ENCODE assay signal across 19 cellular contexts in the genomic region with DNA sequence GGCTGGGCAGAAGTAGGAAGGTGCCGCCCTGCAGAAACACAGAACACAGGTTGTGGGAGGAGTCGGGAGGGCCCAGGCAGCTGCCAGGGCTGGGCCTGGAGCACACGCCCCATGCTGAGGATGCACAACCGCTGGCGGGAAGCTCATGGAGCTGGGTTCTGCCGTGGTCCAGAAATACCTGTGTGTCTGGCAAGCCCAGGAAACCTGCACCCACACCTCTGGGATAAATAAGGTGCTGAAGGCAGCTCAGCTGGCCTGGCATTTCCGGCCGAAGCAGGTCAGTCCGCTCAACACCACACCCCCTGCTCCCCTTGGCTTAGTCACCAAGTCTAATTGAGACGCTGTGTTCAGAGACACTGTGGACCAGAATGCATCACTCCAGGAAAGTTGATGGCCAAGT. TPM values are rescaled to one million over a fixed set of nuclear protein-coding genes. Genes with fewer than 3 reads are reported as not detected.
DNase-seq lines count a peak whose midpoint lies in the region; ATAC-seq and TF ChIP-seq lines count a peak whose summit lies in the region.
"Had no signal": no experiment of that assay in that cellular context is flagged by ENCODE, and none has a peak within 500 bp of the region (broad histone marks: within the 10 kb centered on the region; RNA-seq: fewer than 3 reads in every experiment).

No MANE protein-coding gene starts in this region.

- no peaks in the 10 kb centered on the region for H3K9me3 ChIP-seq in PC-9 (ENCODE audit: insufficient read depth, low read depth)
- no peaks in the 10 kb centered on the region for H3K9me3 ChIP-seq in naive thymus-derived CD4-positive, alpha-beta T cell (ENCODE audit: control insufficient read depth in 2 of 3, low read length in 3 of 3)

- H3K4me2 ChIP-seq in PC-9 = peak overlapping the region; percentile 70

- no peak overlapping the region for H3K4me3 Mint-ChIP-seq in naive thymus-derived CD4-positive, alpha-beta T cell
- H3K4me3 Mint-ChIP-seq in activated naive CD4-positive, alpha-beta T cell treated with anti-CD3 and anti-CD28 coated beads for 36 hours = no peak overlapping the region
- H3K4me3 Mint-ChIP-seq: activated CD4-positive, alpha-beta T cell treated with anti-CD3 and anti-CD28 coated beads, Interleukin-2, amount 10 ng/mL, durations not matched to agents 7 days and 5 days; activated naive CD8-positive, alpha-beta T cell treated with anti-CD3 and anti-CD28 coated beads for 36 hours; natural killer cell treated with Interleukin-12 subunit alpha and Interleukin-12 subunit beta and Interleukin-15 and Interleukin-18, amount 100 ng/mL, for 72 hours had no signal

- peaks cover 0 to 4% (median 0%) of the 10 kb centered on the region in 5 donors for H3K36me3 Mint-ChIP-seq in naive thymus-derived CD4-positive, alpha-beta T cell
- no peaks in the 10 kb centered on the region for H3K36me3 Mint-ChIP-seq in activated naive CD4-positive, alpha-beta T cell treated with anti-CD3 and anti-CD28 coated beads for 36 hours (ENCODE audit: low read depth)
- H3K36me3 Mint-ChIP-seq: activated naive CD8-positive, alpha-beta T cell treated with anti-CD3 and anti-CD28 coated beads for 36 hours; natural killer cell treated with Interleukin-12 subunit alpha and Interleukin-12 subunit beta and Interleukin-15 and Interleukin-18, amount 100 ng/mL, for 72 hours had no signal

- H3K4me1 ChIP-seq in PC-9 (replicated peaks; ENCODE audit: insufficient read depth) (peaks cover 31% of the 10 kb centered on the region), foreskin keratinocyte (peaks cover 37% of the 10 kb centered on the region)
- H3K4me1 ChIP-seq in naive thymus-derived CD4-positive, alpha-beta T cell (ENCODE audit: control insufficient read depth in 2 of 2, insufficient read depth in 2 of 2, low read length in 2 of 2) = peaks cover 0 to 15% of the 10 kb centered on the region in 2 donors

- no peak overlapping the region for H2AFZ ChIP-seq in PC-9

- H3K4me3 ChIP-seq in PC-9 = peak overlapping the region; percentile 9; the same call in 1 of the 2 replicates
- no peak overlapping the region for H3K4me3 ChIP-seq in naive thymus-derived CD4-positive, alpha-beta T cell (ENCODE audit: low read length)
- H3K4me3 ChIP-seq: lung had no signal

- CTCF ChIA-PET in PC-9 (lab: Charles Lee) = interaction anchor here (0.5 to 1.8 kb wide), 5 partner anchors 14 to 77 kb away, joined by 3 to 16 read pairs (median 7); a partner anchor contains a TSS
- CTCF ChIA-PET in naive thymus-derived CD4-positive, alpha-beta T cell (lab: Charles Lee) = interaction anchor here (0.8 kb wide), 1 partner anchor 15 kb away, joined by 3 read pairs; no protein-coding TSS in a partner anchor
- CTCF ChIA-PET in activated naive CD4-positive, alpha-beta T cell treated with anti-CD3 and anti-CD28 coated beads for 36 hours (lab: Charles Lee) = interaction anchor here (1.1 to 2.3 kb wide), 3 partner anchors 9 to 93 kb away, joined by 4 to 19 read pairs (median 5); no protein-coding TSS in a partner anchor

- H3K27me3 ChIP-seq in PC-9 (ENCODE audit: insufficient read depth, low read depth) (no peaks in the 10 kb centered on the region), foreskin keratinocyte (no peaks in the 10 kb centered on the region)
- no peaks in the 10 kb centered on the region for H3K27me3 ChIP-seq in naive thymus-derived CD4-positive, alpha-beta T cell (ENCODE audit: control insufficient read depth in 2 of 2, insufficient read depth in 2 of 2, low read length in 2 of 2)
- H3K27me3 ChIP-seq: brain microvascular endothelial cell had no signal

- POLR2A ChIA-PET in PC-9 (lab: Charles Lee; ENCODE audit: unreplicated experiment) = interaction anchor here (0.5 to 0.6 kb wide), 3 partner anchors 36 to 169 kb away, joined by 5 to 6 read pairs (median 5); no protein-coding TSS in a partner anchor
- POLR2A ChIA-PET in naive thymus-derived CD4-positive, alpha-beta T cell (lab: Charles Lee) = interaction anchor here (1.2 kb wide), 1 partner anchor 10 kb away, joined by 3 read pairs; no protein-coding TSS in a partner anchor

- BruUV-seq in PC-9 (replicated peaks; lab: Mats Ljungman, UMichigan) = no TSS peak

- intact Hi-C loops in PC-9 (cut with micrococcal nuclease; ENCODE audit: unreplicated experiment) = loop anchor here (1.0 kb wide), 5 partner anchors 15 to 550 kb away; a partner anchor contains a TSS
- intact Hi-C loops in naive thymus-derived CD4-positive, alpha-beta T cell (cut with micrococcal nuclease) = loop anchor here in 1 of 2 donors (5.0 kb wide), 1 partner anchor 459 kb away; no protein-coding TSS in a partner anchor
- intact Hi-C loops in activated naive CD4-positive, alpha-beta T cell treated with anti-CD3 and anti-CD28 coated beads for 36 hours (cut with micrococcal nuclease) = no loop called here

- H3K4me1 Mint-ChIP-seq in naive thymus-derived CD4-positive, alpha-beta T cell = peaks cover 16 to 24% (median 22%) of the 10 kb centered on the region in 7 donors
- H3K4me1 Mint-ChIP-seq in activated naive CD4-positive, alpha-beta T cell treated with anti-CD3 and anti-CD28 coated beads for 36 hours (ENCODE audit: low read depth) = peaks cover 5% of the 10 kb centered on the region

- H3K27ac Mint-ChIP-seq in naive thymus-derived CD4-positive, alpha-beta T cell = no peak overlapping the region
- no peak overlapping the region for H3K27ac Mint-ChIP-seq in activated naive CD4-positive, alpha-beta T cell treated with anti-CD3 and anti-CD28 coated beads for 36 hours
- H3K27ac Mint-ChIP-seq: activated CD4-positive, alpha-beta T cell treated with anti-CD3 and anti-CD28 coated beads, Interleukin-2, amount 10 ng/mL, durations not matched to agents 7 days and 5 days; activated naive CD8-positive, alpha-beta T cell treated with anti-CD3 and anti-CD28 coated beads for 36 hours; natural killer cell treated with Interleukin-12 subunit alpha and Interleukin-12 subunit beta and Interleukin-15 and Interleukin-18, amount 100 ng/mL, for 72 hours had no signal

- in situ Hi-C loops in KBM-7 (cut with MboI; ENCODE audit: low pct_unique_long_range_greater_than_20kb, low sequenced_read_pairs) = no loop called here

- no peak for TF ChIP-seq CTCF in PC-9 (conservative IDR thresholded peaks at IDR 0.05)
- TF ChIP-seq CTCF in foreskin keratinocyte (conservative IDR thresholded peaks at IDR 0.05) = no peak

- DNase-seq in COLO668 (lab: John Stamatoyannopoulos, UW; ENCODE audit: unreplicated experiment) = peak; percentile 81
- DNase-seq in M059J (ENCODE audit: low read depth) = peak; percentile 18
- DNase-seq in PC-9 = peak; percentile 87 to 89
- peak; percentile 75 to 89 for DNase-seq in foreskin keratinocyte
- no peak for DNase-seq in naive thymus-derived CD4-positive, alpha-beta T cell
- no peak for DNase-seq in AG08395 (ENCODE audit: low spot score)
- DNase-seq in KBM-7 = no peak
- DNase-seq in activated naive CD4-positive, alpha-beta T cell treated with anti-CD3 and anti-CD28 coated beads for 36 hours = no peak
- DNase-seq: activated CD4-positive, alpha-beta T cell treated with anti-CD3 and anti-CD28 coated beads, Interleukin-2, amount 10 ng/mL, durations not matched to agents 7 days and 5 days; activated naive CD8-positive, alpha-beta T cell treated with anti-CD3 and anti-CD28 coated beads for 36 hours; activated T-cell treated with anti-CD3 and anti-CD28 coated beads, Interleukin-2, amount 50 U/mL, for 1 hour; brain microvascular endothelial cell; hippocampal formation; Karpas-422; stimulated activated CD4-positive, alpha-beta T cell treated with anti-CD3 and anti-CD28 coated beads, Interleukin-12 subunit alpha, Interleukin-12 subunit beta, amount 100 ng/mL, for 4 hours; stimulated activated naive CD4-positive, alpha-beta T cell; T1000 had no signal

- no peaks in the 10 kb centered on the region for H3K79me2 ChIP-seq in PC-9 (ENCODE audit: low read depth)

- ATAC-seq in foreskin keratinocyte = peak; percentile 75
- ATAC-seq in naive thymus-derived CD4-positive, alpha-beta T cell = no peak
- ATAC-seq: natural killer cell treated with Interleukin-12 subunit alpha and Interleukin-12 subunit beta and Interleukin-15 and Interleukin-18, amount 100 ng/mL, for 72 hours had no signal

- H4K20me1 ChIP-seq in PC-9 (ENCODE audit: insufficient read depth) = no peaks in the 10 kb centered on the region

- no peaks in the 10 kb centered on the region for H3K9me3 Mint-ChIP-seq in naive thymus-derived CD4-positive, alpha-beta T cell
- H3K9me3 Mint-ChIP-seq in activated naive CD4-positive, alpha-beta T cell treated with anti-CD3 and anti-CD28 coated beads for 36 hours = no peaks in the 10 kb centered on the region
- H3K9me3 Mint-ChIP-seq: activated CD4-positive, alpha-beta T cell treated with anti-CD3 and anti-CD28 coated beads, Interleukin-2, amount 10 ng/mL, durations not matched to agents 7 days and 5 days; activated naive CD8-positive, alpha-beta T cell treated with anti-CD3 and anti-CD28 coated beads for 36 hours; natural killer cell treated with Interleukin-12 subunit alpha and Interleukin-12 subunit beta and Interleukin-15 and Interleukin-18, amount 100 ng/mL, for 72 hours had no signal

- no peaks in the 10 kb centered on the region for H3K36me3 ChIP-seq in PC-9 (ENCODE audit: low read depth)
- H3K36me3 ChIP-seq in naive thymus-derived CD4-positive, alpha-beta T cell (ENCODE audit: control insufficient read depth in 2 of 3, insufficient read depth in 3 of 3, low read length in 3 of 3) = no peaks in the 10 kb centered on the region
- H3K36me3 ChIP-seq: brain microvascular endothelial cell had no signal

- no peaks in the 10 kb centered on the region for H3K9me2 ChIP-seq in PC-9 (ENCODE audit: insufficient read depth)

- H3F3A ChIP-seq in PC-9 (ENCODE audit: insufficient read depth, low read depth) = peaks cover 27% of the 10 kb centered on the region

- H3K27ac ChIP-seq in PC-9 (peak overlapping the region; percentile 47; the same call in 1 of the 2 replicates), foreskin keratinocyte (no peak overlapping the region)
- H3K27ac ChIP-seq in naive thymus-derived CD4-positive, alpha-beta T cell (ENCODE audit: low read depth, low read length) = no peak overlapping the region
- H3K27ac ChIP-seq: brain microvascular endothelial cell had no signal

- H3K27me3 Mint-ChIP-seq in naive thymus-derived CD4-positive, alpha-beta T cell = no peaks in the 10 kb centered on the region
- H3K27me3 Mint-ChIP-seq in activated naive CD4-positive, alpha-beta T cell treated with anti-CD3 and anti-CD28 coated beads for 36 hours (ENCODE audit: low read depth) = no peaks in the 10 kb centered on the region
- H3K27me3 Mint-ChIP-seq: activated CD4-positive, alpha-beta T cell treated with anti-CD3 and anti-CD28 coated beads, Interleukin-2, amount 10 ng/mL, durations not matched to agents 7 days and 5 days; activated naive CD8-positive, alpha-beta T cell treated with anti-CD3 and anti-CD28 coated beads for 36 hours; natural killer cell treated with Interleukin-12 subunit alpha and Interleukin-12 subunit beta and Interleukin-15 and Interleukin-18, amount 100 ng/mL, for 72 hours had no signal

RNA-seq across cellular contexts. Expression of a gene that starts 32.1 kb away (rescaled TPM):
- 35.7 and 37.1 TPM in 2 replicates for total RNA-seq in M059J (2014; rRNA removed; shearing (Covaris generic))
- total RNA-seq in PC-9 (2021) (58.9 and 70.5 TPM in 2 replicates), foreskin keratinocyte (136 and 150 TPM in 2 replicates)
- polyA plus RNA-seq in foreskin keratinocyte = 163 and 183 TPM in 2 replicates
- 10 to 100 TPM in 1 of 5 experiments, 1 to 10 TPM in 4; 6.5 to 17.2 (median 7.4) TPM for total RNA-seq in naive thymus-derived CD4-positive, alpha-beta T cell
- polyA plus RNA-seq in naive thymus-derived CD4-positive, alpha-beta T cell = 1 to 10 TPM; 5.3 to 6.5 TPM
- total RNA-seq in activated naive CD4-positive, alpha-beta T cell treated with anti-CD3 and anti-CD28 coated beads for 36 hours = 10 to 100 TPM in 1 of 2 experiments, 1 to 10 TPM in 1; 9.5 to 10.3 TPM

RNA-seq across cellular contexts. Expression of a gene that starts 54.2 kb away (rescaled TPM):
- total RNA-seq in M059J (2014; rRNA removed; shearing (Covaris generic)) = 58.6 and 97.5 TPM in 2 replicates
- total RNA-seq in PC-9 (2021) (138 and 140 TPM in 2 replicates), foreskin keratinocyte (287 and 346 TPM in 2 replicates)
- polyA plus RNA-seq in foreskin keratinocyte = 237 and 287 TPM in 2 replicates
- total RNA-seq in naive thymus-derived CD4-positive, alpha-beta T cell = 100 to 1,000 TPM in 1 of 5 experiments, 10 to 100 TPM in 4; 68.6 to 116 (median 85.6) TPM
- polyA plus RNA-seq in naive thymus-derived CD4-positive, alpha-beta T cell = 10 to 100 TPM; 16.9 to 40.2 TPM
- 10 to 100 TPM; 24.0 to 24.9 TPM for total RNA-seq in activated naive CD4-positive, alpha-beta T cell treated with anti-CD3 and anti-CD28 coated beads for 36 hours

Comparison
In these comparisons a context has a peak if more than half of its experiments do, and no peak if none do; other contexts are left out.
1. DNase-seq: peak in COLO668 (single experiment), M059J (single experiment), PC-9 (2 of 2) and foreskin keratinocyte (2 of 2); none in naive thymus-derived CD4-positive, alpha-beta T cell (0 of 9), AG08395 (single experiment), KBM-7 (single experiment) and activated naive CD4-positive, alpha-beta T cell treated with anti-CD3 and anti-CD28 coated beads for 36 hours (single experiment).